ENCODE assay signal across 8 cellular contexts in genomic region chr1:145871994-145872411, GRCh38. TPM values are rescaled to one million over a fixed set of nuclear protein-coding genes. Genes with fewer than 3 reads are reported as not detected.
A peak's percentile ranks its signal among the peaks of the same experiment; 100 is the strongest.
DNase-seq lines count a peak whose midpoint lies in the region; ATAC-seq and TF ChIP-seq lines count a peak whose summit lies in the region.

No MANE protein-coding gene starts in this region.

- CTCF ChIA-PET in activated CD4-positive, alpha-beta memory T cell treated with anti-CD3 and anti-CD28 coated beads, Interleukin-2, amount 10 ng/mL, durations not matched to agents 7 days and 5 days (lab: Charles Lee), result interaction anchor here (0.7 to 2.2 kb wide), 7 partner anchors 10 to 161 kb away, joined by 3 to 14 read pairs (median 5); partner anchors contain the start of genes ANKRD35, NUDT17 and RBM8A

- H3K4me3 ChIP-seq in epithelial cell of esophagus (ENCODE audit: low read length), result peak overlapping the region; percentile 0

- peaks cover 19% of the 10 kb centered on the region for H3K4me1 Mint-ChIP-seq in activated CD4-positive, alpha-beta memory T cell treated with anti-CD3 and anti-CD28 coated beads, Interleukin-2, amount 10 ng/mL, durations not matched to agents 7 days and 5 days
- peaks cover 18% of the 10 kb centered on the region for H3K4me1 Mint-ChIP-seq in stimulated activated memory B cell treated with anti-CD40 and anti-IgM and Interleukin-4, amounts not matched to agents 10 μg/mL and 1 μg/mL and 100 μg/mL, for 72 hours

- H3K27me3 Mint-ChIP-seq in activated CD4-positive, alpha-beta memory T cell treated with anti-CD3 and anti-CD28 coated beads, Interleukin-2, amount 10 ng/mL, durations not matched to agents 7 days and 5 days, result peaks cover 50% of the 10 kb centered on the region
- H3K27me3 Mint-ChIP-seq in stimulated activated memory B cell treated with anti-CD40 and anti-IgM and Interleukin-4, amounts not matched to agents 10 μg/mL and 1 μg/mL and 100 μg/mL, for 72 hours, result peaks cover 29% of the 10 kb centered on the region

- H3K4me3 Mint-ChIP-seq in activated CD4-positive, alpha-beta memory T cell treated with anti-CD3 and anti-CD28 coated beads, Interleukin-2, amount 10 ng/mL, durations not matched to agents 7 days and 5 days, result peak overlapping the region; percentile 70
- H3K4me3 Mint-ChIP-seq in stimulated activated memory B cell treated with anti-CD40 and anti-IgM and Interleukin-4, amounts not matched to agents 10 μg/mL and 1 μg/mL and 100 μg/mL, for 72 hours, result peak overlapping the region; percentile 79

- DNase-seq in activated CD4-positive, alpha-beta memory T cell treated with anti-CD3 and anti-CD28 coated beads, Interleukin-2, amount 10 ng/mL, durations not matched to agents 7 days and 5 days, result peak; percentile 54
- DNase-seq in epithelial cell of esophagus (ENCODE audit: low read depth) (no peak), middle frontal gyrus (ENCODE audit: extremely low spot score, low spot score) (peak; percentile 5), A172 (ENCODE audit: low spot score) (no peak), NAMALWA (ENCODE audit: low spot score) (no peak)

- ATAC-seq in GM21447 (IDR thresholded peaks at IDR 0.05; ENCODE audit: unreplicated experiment), result peak; percentile 55
- peak; percentile 86 for ATAC-seq in stimulated activated memory B cell treated with anti-CD40 and anti-IgM and Interleukin-4, amounts not matched to agents 10 μg/mL and 1 μg/mL and 100 μg/mL, for 72 hours
- ATAC-seq in HG03342 (IDR thresholded peaks at IDR 0.05; ENCODE audit: unreplicated experiment), result no peak

- POLR2A ChIA-PET in activated CD4-positive, alpha-beta memory T cell treated with anti-CD3 and anti-CD28 coated beads, Interleukin-2, amount 10 ng/mL, durations not matched to agents 7 days and 5 days (lab: Charles Lee), result interaction anchor here (0.8 to 3.4 kb wide), 9 partner anchors 11 to 123 kb away, joined by 3 to 21 read pairs (median 6); partner anchors contain the start of genes ANKRD34A, ANKRD35, PEX11B and PIAS3

- H3K9me3 Mint-ChIP-seq in activated CD4-positive, alpha-beta memory T cell treated with anti-CD3 and anti-CD28 coated beads, Interleukin-2, amount 10 ng/mL, durations not matched to agents 7 days and 5 days, result no peaks in the 10 kb centered on the region
- H3K9me3 Mint-ChIP-seq in stimulated activated memory B cell treated with anti-CD40 and anti-IgM and Interleukin-4, amounts not matched to agents 10 μg/mL and 1 μg/mL and 100 μg/mL, for 72 hours, result no peaks in the 10 kb centered on the region

- TF ChIP-seq CTCF in epithelial cell of esophagus (IDR thresholded peaks at IDR 0.05; ENCODE audit: insufficient read depth, low read depth, low read length, missing control alignments), result no peak

- H3K27ac Mint-ChIP-seq in activated CD4-positive, alpha-beta memory T cell treated with anti-CD3 and anti-CD28 coated beads, Interleukin-2, amount 10 ng/mL, durations not matched to agents 7 days and 5 days, result peak overlapping the region; percentile 56
- H3K27ac Mint-ChIP-seq in stimulated activated memory B cell treated with anti-CD40 and anti-IgM and Interleukin-4, amounts not matched to agents 10 μg/mL and 1 μg/mL and 100 μg/mL, for 72 hours, result peak overlapping the region; percentile 87

- no peaks in the 10 kb centered on the region for H3K36me3 Mint-ChIP-seq in activated CD4-positive, alpha-beta memory T cell treated with anti-CD3 and anti-CD28 coated beads, Interleukin-2, amount 10 ng/mL, durations not matched to agents 7 days and 5 days (ENCODE audit: low read depth)
- no peaks in the 10 kb centered on the region for H3K36me3 Mint-ChIP-seq in stimulated activated memory B cell treated with anti-CD40 and anti-IgM and Interleukin-4, amounts not matched to agents 10 μg/mL and 1 μg/mL and 100 μg/mL, for 72 hours

RNA-seq across cellular contexts. Expression of gene PIAS3, which starts 13.1 kb away (rescaled TPM):
- 10 to 100 TPM; 21.2 to 21.7 TPM for total RNA-seq in activated CD4-positive, alpha-beta memory T cell treated with anti-CD3 and anti-CD28 coated beads, Interleukin-2, amount 10 ng/mL, durations not matched to agents 7 days and 5 days
- 13.3 and 18.3 TPM in 2 replicates for total RNA-seq in A172 (2014; rRNA removed; shearing (Covaris generic))

RNA-seq across cellular contexts. Expression of gene ANKRD35, which starts 13.7 kb away (rescaled TPM):
- under 1 TPM; 0.33 to 0.35 TPM for total RNA-seq in activated CD4-positive, alpha-beta memory T cell treated with anti-CD3 and anti-CD28 coated beads, Interleukin-2, amount 10 ng/mL, durations not matched to agents 7 days and 5 days
- not detected in 2 replicates for total RNA-seq in A172 (2014; rRNA removed; shearing (Covaris generic))

RNA-seq across cellular contexts. Expression of gene NUDT17, which starts 26.6 kb away (rescaled TPM):
- total RNA-seq in activated CD4-positive, alpha-beta memory T cell treated with anti-CD3 and anti-CD28 coated beads, Interleukin-2, amount 10 ng/mL, durations not matched to agents 7 days and 5 days, result 1 to 10 TPM; 2.5 to 2.7 TPM
- 2.7 and 8.2 TPM in 2 replicates for total RNA-seq in A172 (2014; rRNA removed; shearing (Covaris generic))

RNA-seq across cellular contexts. Expression of gene ITGA10, which starts 37.8 kb away (rescaled TPM):
- total RNA-seq in activated CD4-positive, alpha-beta memory T cell treated with anti-CD3 and anti-CD28 coated beads, Interleukin-2, amount 10 ng/mL, durations not matched to agents 7 days and 5 days, result 1 to 10 TPM in 1 of 2 experiments, under 1 TPM in 1; 0.98 to 1.1 TPM
- 0.36 and 0.67 TPM in 2 replicates for total RNA-seq in A172 (2014; rRNA removed; shearing (Covaris generic))

RNA-seq across cellular contexts. Expression of gene PEX11B, which starts 46.5 kb away (rescaled TPM):
- 10 to 100 TPM; 29.0 to 33.2 TPM for total RNA-seq in activated CD4-positive, alpha-beta memory T cell treated with anti-CD3 and anti-CD28 coated beads, Interleukin-2, amount 10 ng/mL, durations not matched to agents 7 days and 5 days
- 40.8 and 41.8 TPM in 2 replicates for total RNA-seq in A172 (2014; rRNA removed; shearing (Covaris generic))

Comparison
In these comparisons a context has a peak if more than half of its experiments do, and no peak if none do; other contexts are left out.
1. DNase-seq: peak in activated CD4-positive, alpha-beta memory T cell treated with anti-CD3 and anti-CD28 coated beads, Interleukin-2, amount 10 ng/mL, durations not matched to agents 7 days and 5 days (single experiment) and middle frontal gyrus (single experiment); none in epithelial cell of esophagus (single experiment), A172 (single experiment) and NAMALWA (single experiment).